ENCODE assay signal across 25 cellular contexts in the genomic region with DNA sequence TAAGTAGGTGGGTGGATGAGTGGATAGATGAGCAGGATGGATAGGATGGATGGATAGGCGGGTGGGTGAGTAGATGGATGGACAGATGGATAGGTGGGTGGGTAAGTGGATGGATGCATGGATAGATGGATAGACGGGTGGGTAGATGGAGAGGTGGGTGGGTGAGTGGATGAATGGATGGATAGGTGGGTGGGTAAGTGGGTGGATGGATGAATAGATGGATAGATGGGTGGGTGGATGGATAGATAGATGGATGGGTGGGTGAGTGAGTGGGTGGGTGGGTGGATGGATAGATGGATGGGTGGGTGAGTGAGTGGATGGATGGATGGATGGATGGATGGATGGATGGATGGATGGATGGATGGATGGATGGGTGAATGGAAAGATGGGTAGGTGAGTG.
"Had no signal": no experiment of that assay in that cellular context is flagged by ENCODE, and none has a peak within 500 bp of the region (broad histone marks: within the 10 kb centered on the region; RNA-seq: fewer than 3 reads in every experiment).

No MANE protein-coding gene starts in this region.

- DNase-seq: Karpas-422, Kasumi-1, MG63, MM.1S, MV-4-11, NCI-H1048, NCI-H1092, NCI-H1092 treated with DMSO at 0.1 percent for 48 hours, NCI-H1417 treated with DMSO at 0.1 percent for 48 hours, NCI-H1436, NCI-H1436 treated with DMSO at 0.1 percent for 48 hours, NCI-H146, NCI-H1694, NCI-H1930, NCI-H2029, NCI-H2029 treated with DMSO at 0.1 percent for 48 hours, NCI-H2081, NCI-H2081 treated with DMSO at 0.1 percent for 48 hours, NCI-H2107, NCI-H226, NCI-H446, NCI-H446 treated with DMSO at 0.1 percent for 48 hours, NCI-H510A, NCI-H510A treated with DMSO at 0.1 percent for 48 hours had no signal

- H3K27me3 ChIP-seq: MG63 had no signal

- H3K9ac ChIP-seq: KMS-11 had no signal

- H3K27ac ChIP-seq: KMS-11 had no signal

- H3K4me2 ChIP-seq: KMS-11 had no signal

- H3K4me3 ChIP-seq: MG63 had no signal

- H3K9me3 ChIP-seq: MG63 had no signal

- H3K36me3 ChIP-seq: MG63 had no signal
